Comparison of ENCODE assay signal across 15 cellular contexts in the genomic region with DNA sequence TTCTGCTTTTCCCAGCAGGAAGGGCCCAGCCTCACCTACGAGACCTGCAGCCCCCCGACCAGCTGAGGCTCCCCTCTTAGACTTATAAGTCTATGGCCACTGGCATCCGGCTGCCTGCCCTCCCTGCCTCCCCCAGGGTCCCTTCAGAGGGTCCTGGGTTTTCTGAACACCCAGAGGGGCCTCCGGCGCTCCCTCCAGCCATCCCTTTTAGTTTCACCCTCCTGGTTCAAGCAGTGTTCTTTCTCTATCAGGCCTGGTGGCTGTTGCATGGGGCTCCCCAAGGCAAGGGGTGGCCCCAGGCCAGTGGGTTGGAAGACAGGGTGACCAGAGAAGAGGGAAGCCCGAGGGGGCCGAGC. TPM values are rescaled to one million over a fixed set of nuclear protein-coding genes. Genes with fewer than 3 reads are reported as not detected.
"Had no signal": no experiment of that assay in that cellular context is flagged by ENCODE, and none has a peak within 500 bp of the region (broad histone marks: within the 10 kb centered on the region; RNA-seq: fewer than 3 reads in every experiment).

No MANE protein-coding gene starts in this region.

- ATAC-seq: lower lobe of right lung had no signal

- FAIRE-seq: frontal cortex, small intestine had no signal

- H3K9me3 Mint-ChIP-seq: memory B cell, mesothelial cell of epicardium, nephron had no signal

- H3K27me3 ChIP-seq: colonic mucosa had no signal

- H3K4me3 Mint-ChIP-seq: memory B cell, mesothelial cell of epicardium had no signal

- H3K27ac ChIP-seq: colonic mucosa, left ventricle myocardium inferior, lower lobe of right lung, tibial artery had no signal

- H3K9me3 ChIP-seq: colonic mucosa, left ventricle myocardium inferior, lower lobe of right lung, tibial artery had no signal

- H3K4me3 ChIP-seq: colonic mucosa, left ventricle myocardium inferior, lower lobe of right lung, tibial artery had no signal

- DNase-seq: cerebellar nuclear complex; colonic mucosa; effector CD8-positive, alpha-beta T cell; islet precursor cell; left ventricle myocardium inferior; lower lobe of right lung; small intestine; stimulated activated CD4-positive, alpha-beta T cell treated with anti-CD3 and anti-CD28 coated beads, Interleukin-12 subunit alpha, Interleukin-12 subunit beta, amount 100 ng/mL, for 4 hours; stimulated activated naive CD4-positive, alpha-beta T cell treated with Interleukin-2 at 50 U/mL for 16 hours; tibial artery had no signal

- H3K27ac Mint-ChIP-seq: memory B cell, mesothelial cell of epicardium had no signal

- H3K4me1 ChIP-seq: colonic mucosa had no signal

RNA-seq across cellular contexts. Expression of gene DNM1, which starts 50.8 kb away (rescaled TPM):
- total RNA-seq: myocyte had no signal
